ENCODE assay signal across 27 cellular contexts in the genomic region with DNA sequence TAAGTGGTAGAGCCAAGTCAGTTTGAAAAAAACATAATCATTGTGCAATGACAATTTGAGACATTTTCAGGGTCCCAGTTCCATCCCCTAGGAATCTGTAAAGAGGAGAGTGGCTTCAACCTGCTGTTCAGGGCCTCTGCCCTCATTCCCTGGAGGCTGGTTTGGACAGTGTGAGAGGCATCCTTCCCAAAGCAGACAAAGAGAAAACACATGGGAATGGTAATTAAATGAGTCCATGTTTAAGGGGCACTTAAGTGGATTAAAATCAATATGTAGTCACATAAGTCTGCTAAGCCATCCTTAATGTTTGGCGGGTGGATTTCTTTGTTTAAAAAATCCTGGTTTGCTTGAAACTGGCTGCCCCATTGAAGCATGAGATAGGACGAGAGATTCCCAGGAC.
"Had no signal": no experiment of that assay in that cellular context is flagged by ENCODE, and none has a peak within 500 bp of the region (broad histone marks: within the 10 kb centered on the region; RNA-seq: fewer than 3 reads in every experiment).

No MANE protein-coding gene starts in this region.

- H3K9ac ChIP-seq: parathyroid adenoma had no signal

- H3K27ac ChIP-seq: body of pancreas, colonic mucosa, hepatocyte, parathyroid adenoma, stomach, upper lobe of right lung had no signal

- H2AFZ ChIP-seq: hepatocyte, parathyroid adenoma had no signal

- H3K4me3 ChIP-seq: body of pancreas, colonic mucosa, hepatocyte, stomach, tibial artery, upper lobe of right lung had no signal

- H3K4me2 ChIP-seq: hepatocyte had no signal

- FAIRE-seq: frontal cortex, keratinocyte had no signal

- H3K27me3 ChIP-seq: body of pancreas, colonic mucosa, hepatocyte, stomach, tibial artery, upper lobe of right lung had no signal

- H3K79me2 ChIP-seq: hepatocyte, parathyroid adenoma had no signal

- H3K36me3 ChIP-seq: colonic mucosa, upper lobe of right lung had no signal

- H3K9me3 ChIP-seq: body of pancreas, colonic mucosa, stomach, tibial artery, upper lobe of right lung had no signal

- DNase-seq: activated CD4-positive, alpha-beta memory T cell treated with anti-CD3 and anti-CD28 coated beads, Interleukin-2, amount 10 ng/mL, durations not matched to agents 7 days and 5 days; activated CD4-positive, alpha-beta T cell treated with anti-CD3 and anti-CD28 coated beads for 1 hour; activated CD4-positive, alpha-beta T cell treated with anti-CD3 and anti-CD28 coated beads, Interleukin-2, amount 10 ng/mL, durations not matched to agents 7 days and 5 days; activated CD8-positive, alpha-beta memory T cell treated with anti-CD3 and anti-CD28 coated beads, Interleukin-2, amount 10 ng/mL, durations not matched to agents 7 days and 5 days; activated naive CD4-positive, alpha-beta T cell treated with Interleukin-2 at 50 U/mL for 16 hours; activated T-cell treated with anti-CD3 and anti-CD28 coated beads, Interleukin-2, amount 50 U/mL, for 72 hours; anterior cingulate cortex; body of pancreas; cerebellar nuclear complex; colonic mucosa; effector CD8-positive, alpha-beta T cell; left cardiac atrium; mammary epithelial cell; naive B cell; nucleus accumbens; right cardiac atrium; stimulated activated CD4-positive, alpha-beta T cell treated with anti-CD3 and anti-CD28 coated beads, Interleukin-15, amount 100 ng/mL, for 24 hours; stimulated activated CD4-positive, alpha-beta T cell treated with anti-CD3 and anti-CD28 coated beads, Interleukin-2, amount 100 ng/mL, for 24 hours; stimulated activated naive B cell treated with anti-CD40 and anti-IgM and Interleukin-4, amounts not matched to agents 10 μg/mL and 1 μg/mL and 100 μg/mL, for 72 hours; stomach; T-helper 9 cell; upper lobe of right lung had no signal

- H3K4me1 ChIP-seq: body of pancreas, colonic mucosa, parathyroid adenoma had no signal
